In the genomic region with DNA sequence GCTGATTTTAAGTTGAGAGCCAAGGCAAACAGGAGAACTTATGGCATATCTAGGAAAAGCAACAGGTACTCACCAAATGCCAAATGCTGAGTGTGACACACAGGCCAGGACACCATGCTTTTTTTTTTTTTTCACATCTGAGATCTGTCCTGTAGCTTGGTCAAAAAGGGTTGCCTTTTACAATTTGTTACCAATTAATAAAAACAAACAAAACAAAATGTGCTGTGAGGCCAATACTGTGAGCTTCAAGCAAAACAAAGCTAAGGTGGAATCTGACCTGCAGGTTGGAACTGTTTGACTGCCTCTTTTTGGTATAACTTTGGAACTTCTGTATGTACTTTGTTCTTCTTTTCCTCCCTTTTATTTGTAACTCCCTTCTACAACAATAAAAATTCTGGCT, we compare ENCODE assay signal across 2 cellular contexts.
TF ChIP-seq lines count a peak whose summit lies in the region.

No MANE protein-coding gene starts in this region.

TF ChIP-seq in liver, 16 proteins besides CTCF, POLR2A, EP300 and RAD21 (continued from another document):
- TF ChIP-seq, protein P1, sequence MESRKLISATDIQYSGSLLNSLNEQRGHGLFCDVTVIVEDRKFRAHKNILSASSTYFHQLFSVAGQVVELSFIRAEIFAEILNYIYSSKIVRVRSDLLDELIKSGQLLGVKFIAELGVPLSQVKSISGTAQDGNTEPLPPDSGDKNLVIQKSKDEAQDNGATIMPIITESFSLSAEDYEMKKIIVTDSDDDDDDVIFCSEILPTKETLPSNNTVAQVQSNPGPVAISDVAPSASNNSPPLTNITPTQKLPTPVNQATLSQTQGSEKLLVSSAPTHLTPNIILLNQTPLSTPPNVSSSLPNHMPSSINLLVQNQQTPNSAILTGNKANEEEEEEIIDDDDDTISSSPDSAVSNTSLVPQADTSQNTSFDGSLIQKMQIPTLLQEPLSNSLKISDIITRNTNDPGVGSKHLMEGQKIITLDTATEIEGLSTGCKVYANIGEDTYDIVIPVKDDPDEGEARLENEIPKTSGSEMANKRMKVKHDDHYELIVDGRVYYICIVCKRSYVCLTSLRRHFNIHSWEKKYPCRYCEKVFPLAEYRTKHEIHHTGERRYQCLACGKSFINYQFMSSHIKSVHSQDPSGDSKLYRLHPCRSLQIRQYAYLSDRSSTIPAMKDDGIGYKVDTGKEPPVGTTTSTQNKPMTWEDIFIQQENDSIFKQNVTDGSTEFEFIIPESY (IDR thresholded peaks at IDR 0.05) = peak; percentile 35
- TF ChIP-seq, protein P2, sequence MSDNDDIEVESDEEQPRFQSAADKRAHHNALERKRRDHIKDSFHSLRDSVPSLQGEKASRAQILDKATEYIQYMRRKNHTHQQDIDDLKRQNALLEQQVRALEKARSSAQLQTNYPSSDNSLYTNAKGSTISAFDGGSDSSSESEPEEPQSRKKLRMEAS (IDR thresholded peaks at IDR 0.05) = peak; percentile 45
- peak; percentile 61 for TF ChIP-seq YY1 (IDR thresholded peaks at IDR 0.05)
- TF ChIP-seq HNF4A (conservative IDR thresholded peaks at IDR 0.05) = peak; percentile 57 to 93
- peak in 1 of 2 donors; percentile 74 for TF ChIP-seq RXRA (IDR thresholded peaks at IDR 0.05)
- no peak for TF ChIP-seq GABPA (IDR thresholded peaks at IDR 0.05 in 1 of 2, conservative IDR thresholded peaks at IDR 0.05 in 1 of 2)
- no peak for TF ChIP-seq EGR1 (IDR thresholded peaks at IDR 0.05; ENCODE audit: low read depth in 2 of 2)
- TF ChIP-seq TAF1 (conservative IDR thresholded peaks at IDR 0.05) = no peak
- no peak for TF ChIP-seq NR2F2 (IDR thresholded peaks at IDR 0.05)
- peak in 1 of 2 donors; percentile 42 for TF ChIP-seq JUND (IDR thresholded peaks at IDR 0.05)
- TF ChIP-seq, protein P3, sequence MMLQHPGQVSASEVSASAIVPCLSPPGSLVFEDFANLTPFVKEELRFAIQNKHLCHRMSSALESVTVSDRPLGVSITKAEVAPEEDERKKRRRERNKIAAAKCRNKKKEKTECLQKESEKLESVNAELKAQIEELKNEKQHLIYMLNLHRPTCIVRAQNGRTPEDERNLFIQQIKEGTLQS (IDR thresholded peaks at IDR 0.05) = no peak
- TF ChIP-seq FOXA2 (IDR thresholded peaks at IDR 0.05) = peak; percentile 42
- TF ChIP-seq HNF4G (IDR thresholded peaks at IDR 0.05) = no peak
- TF ChIP-seq, protein P4, sequence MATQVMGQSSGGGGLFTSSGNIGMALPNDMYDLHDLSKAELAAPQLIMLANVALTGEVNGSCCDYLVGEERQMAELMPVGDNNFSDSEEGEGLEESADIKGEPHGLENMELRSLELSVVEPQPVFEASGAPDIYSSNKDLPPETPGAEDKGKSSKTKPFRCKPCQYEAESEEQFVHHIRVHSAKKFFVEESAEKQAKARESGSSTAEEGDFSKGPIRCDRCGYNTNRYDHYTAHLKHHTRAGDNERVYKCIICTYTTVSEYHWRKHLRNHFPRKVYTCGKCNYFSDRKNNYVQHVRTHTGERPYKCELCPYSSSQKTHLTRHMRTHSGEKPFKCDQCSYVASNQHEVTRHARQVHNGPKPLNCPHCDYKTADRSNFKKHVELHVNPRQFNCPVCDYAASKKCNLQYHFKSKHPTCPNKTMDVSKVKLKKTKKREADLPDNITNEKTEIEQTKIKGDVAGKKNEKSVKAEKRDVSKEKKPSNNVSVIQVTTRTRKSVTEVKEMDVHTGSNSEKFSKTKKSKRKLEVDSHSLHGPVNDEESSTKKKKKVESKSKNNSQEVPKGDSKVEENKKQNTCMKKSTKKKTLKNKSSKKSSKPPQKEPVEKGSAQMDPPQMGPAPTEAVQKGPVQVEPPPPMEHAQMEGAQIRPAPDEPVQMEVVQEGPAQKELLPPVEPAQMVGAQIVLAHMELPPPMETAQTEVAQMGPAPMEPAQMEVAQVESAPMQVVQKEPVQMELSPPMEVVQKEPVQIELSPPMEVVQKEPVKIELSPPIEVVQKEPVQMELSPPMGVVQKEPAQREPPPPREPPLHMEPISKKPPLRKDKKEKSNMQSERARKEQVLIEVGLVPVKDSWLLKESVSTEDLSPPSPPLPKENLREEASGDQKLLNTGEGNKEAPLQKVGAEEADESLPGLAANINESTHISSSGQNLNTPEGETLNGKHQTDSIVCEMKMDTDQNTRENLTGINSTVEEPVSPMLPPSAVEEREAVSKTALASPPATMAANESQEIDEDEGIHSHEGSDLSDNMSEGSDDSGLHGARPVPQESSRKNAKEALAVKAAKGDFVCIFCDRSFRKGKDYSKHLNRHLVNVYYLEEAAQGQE (IDR thresholded peaks at IDR 0.05) = peak; percentile 66

TF ChIP-seq in HepG2, 621 proteins besides CTCF, POLR2A, EP300 and RAD21 (continued from another document):
- TF ChIP-seq ZBTB25 (CRISPR knock-in tag; IDR thresholded peaks at IDR 0.05) (no peak), MXD4 (CRISPR knock-in tag; IDR thresholded peaks at IDR 0.05) (no peak)
- TF ChIP-seq, protein P5, sequence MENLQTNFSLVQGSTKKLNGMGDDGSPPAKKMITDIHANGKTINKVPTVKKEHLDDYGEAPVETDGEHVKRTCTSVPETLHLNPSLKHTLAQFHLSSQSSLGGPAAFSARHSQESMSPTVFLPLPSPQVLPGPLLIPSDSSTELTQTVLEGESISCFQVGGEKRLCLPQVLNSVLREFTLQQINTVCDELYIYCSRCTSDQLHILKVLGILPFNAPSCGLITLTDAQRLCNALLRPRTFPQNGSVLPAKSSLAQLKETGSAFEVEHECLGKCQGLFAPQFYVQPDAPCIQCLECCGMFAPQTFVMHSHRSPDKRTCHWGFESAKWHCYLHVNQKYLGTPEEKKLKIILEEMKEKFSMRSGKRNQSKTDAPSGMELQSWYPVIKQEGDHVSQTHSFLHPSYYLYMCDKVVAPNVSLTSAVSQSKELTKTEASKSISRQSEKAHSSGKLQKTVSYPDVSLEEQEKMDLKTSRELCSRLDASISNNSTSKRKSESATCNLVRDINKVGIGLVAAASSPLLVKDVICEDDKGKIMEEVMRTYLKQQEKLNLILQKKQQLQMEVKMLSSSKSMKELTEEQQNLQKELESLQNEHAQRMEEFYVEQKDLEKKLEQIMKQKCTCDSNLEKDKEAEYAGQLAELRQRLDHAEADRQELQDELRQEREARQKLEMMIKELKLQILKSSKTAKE (CRISPR knock-in tag; IDR thresholded peaks at IDR 0.05; ENCODE audit: borderline replicate concordance) = no peak
TF ChIP-seq in HepG2: peak in this region for 0.
